ENCODE assay signal across 1 cellular context in genomic region chr2:207753688-207754087, GRCh38.
A peak's percentile ranks its signal among the peaks of the same experiment; 100 is the strongest.
TF ChIP-seq lines count a peak whose summit lies in the region.
"Not testable (repeated sequence)": the region's sequence is repeated elsewhere in the genome, so short reads cannot be mapped to it uniquely, and the experiment has no call there.

No MANE protein-coding gene starts in this region.

TF ChIP-seq in HepG2, 621 proteins besides CTCF, POLR2A, EP300 and RAD21:
- TF ChIP-seq FOXA3 (CRISPR knock-in tag; IDR thresholded peaks at IDR 0.05) (peak; percentile 33; the same call in 1 of the 2 replicates), ZNF749 (CRISPR knock-in tag; IDR thresholded peaks at IDR 0.05; ENCODE audit: borderline replicate concordance) (0 out of 2 replicates have a peak, but pooled peaks have one; percentile 39), RBFOX2 (IDR thresholded peaks at IDR 0.05; ENCODE audit: low read depth, low read length) (peak; percentile 31; the same call in 1 of the 2 replicates), SOX13 (CRISPR knock-in tag; conservative IDR thresholded peaks at IDR 0.05 in 1 of 2, IDR thresholded peaks at IDR 0.05 in 1 of 2) (peak in 1 of 2 experiments; percentile 45; a peak in 1 of 4 replicates)
- not testable (repeated sequence) for TF ChIP-seq SOX13 (IDR thresholded peaks at IDR 0.05)
TF ChIP-seq in HepG2: peak in this region for 4; not testable (repeated sequence) for 617.
